In genomic region chr5:52997424-52997823, GRCh38 we compare ENCODE assay signal across 13 cellular contexts. TPM values are rescaled to one million over a fixed set of nuclear protein-coding genes. Genes with fewer than 3 reads are reported as not detected.
A peak's percentile ranks its signal among the peaks of the same experiment; 100 is the strongest.
DNase-seq lines count a peak whose midpoint lies in the region; ATAC-seq and TF ChIP-seq lines count a peak whose summit lies in the region.
"Had no signal": no experiment of that assay in that cellular context is flagged by ENCODE, and none has a peak within 500 bp of the region (broad histone marks: within the 10 kb centered on the region; RNA-seq: fewer than 3 reads in every experiment).

No MANE protein-coding gene starts in this region.

- no peak overlapping the region for H2AFZ ChIP-seq in smooth muscle cell (ENCODE audit: low read depth)

- no peaks in the 10 kb centered on the region for H3K27me3 ChIP-seq in smooth muscle cell (ENCODE audit: low read depth)
- peaks cover 0 to 8% (median 0%) of the 10 kb centered on the region in 9 donors for H3K27me3 ChIP-seq in heart left ventricle
- H3K27me3 ChIP-seq in left lung: no peaks in the 10 kb centered on the region
- H3K27me3 ChIP-seq: SJCRH30 had no signal

- H3K79me2 ChIP-seq in smooth muscle cell (ENCODE audit: low read depth): peaks cover 22% of the 10 kb centered on the region

- no peak for TF ChIP-seq POLR2A in heart left ventricle (IDR thresholded peaks at IDR 0.05)

- H3K4me3 ChIP-seq in smooth muscle cell (no peak overlapping the region), heart left ventricle (no peak overlapping the region), left lung (no peak overlapping the region)
- H3K4me3 ChIP-seq: cardiac muscle cell, lung, SJCRH30 had no signal

- DNase-seq in NCI-H1930 (lab: John Stamatoyannopoulos, UW) (peak; percentile 28 to 71), caudate nucleus (lab: John Stamatoyannopoulos, UW) (peak in 50 of 61 donors; percentile 8 to 92 (median 66)), left colon (no peak), smooth muscle cell (lab: John Stamatoyannopoulos, UW; ENCODE audit: unreplicated experiment) (no peak), NCI-H1092 treated with DMSO at 0.1 percent for 48 hours (lab: John Stamatoyannopoulos, UW) (no peak), heart left ventricle (no peak), left lung (no peak)
- DNase-seq: Kasumi-1, SJCRH30 had no signal

- TF ChIP-seq CTCF in smooth muscle cell (IDR thresholded peaks at IDR 0.05; ENCODE audit: borderline replicate concordance, insufficient read depth, poor library complexity, severe bottlenecking) (no peak), heart left ventricle (IDR thresholded peaks at IDR 0.05) (no peak), left lung (IDR thresholded peaks at IDR 0.05) (no peak)

- no peaks in the 10 kb centered on the region for H4K20me1 ChIP-seq in smooth muscle cell (ENCODE audit: low read depth)

- ATAC-seq in left colon (peak; percentile 89), heart left ventricle (no peak), GM19324 (IDR thresholded peaks at IDR 0.05; ENCODE audit: low FRiP score, unreplicated experiment) (no peak), left lung (no peak)

- 87% methylated on average over 6 of the region's 6 CpGs for WGBS in smooth muscle cell (ENCODE audit: low lambda C conversion rate)
- 77 to 80% (median 78%) methylated on average over 6 of the region's 6 CpGs for WGBS in heart left ventricle, 4 donors

- intact Hi-C loops in left colon (cut with DNase I, micrococcal nuclease): no loop called here
- intact Hi-C loops in heart left ventricle (cut with DNase I): no loop called here
- intact Hi-C loops in left lung (cut with DNase I): no loop called here

- no peak overlapping the region for H3K9ac ChIP-seq in smooth muscle cell (ENCODE audit: low read depth)

- no peak overlapping the region for H3K4me2 ChIP-seq in smooth muscle cell

- H3F3A ChIP-seq in smooth muscle cell (ENCODE audit: low read depth): no peaks in the 10 kb centered on the region

- peak overlapping the region; percentile 95 for H3K27ac ChIP-seq in caudate nucleus (ENCODE audit: low read depth, low read length)
- peak overlapping the region; percentile 43 for H3K27ac ChIP-seq in smooth muscle cell (ENCODE audit: low read depth)
- no peak overlapping the region for H3K27ac ChIP-seq in heart left ventricle
- no peak overlapping the region for H3K27ac ChIP-seq in left lung
- H3K27ac ChIP-seq: cardiac muscle cell, SJCRH30 had no signal

- H3K4me1 ChIP-seq in smooth muscle cell (ENCODE audit: low read depth) (peaks cover 4% of the 10 kb centered on the region), heart left ventricle (no peaks in the 10 kb centered on the region), left lung (no peaks in the 10 kb centered on the region)
- H3K4me1 ChIP-seq: SJCRH30 had no signal

- H3K9me3 ChIP-seq in smooth muscle cell (replicated peaks; ENCODE audit: low read depth) (no peaks in the 10 kb centered on the region), heart left ventricle (no peaks in the 10 kb centered on the region), left lung (no peaks in the 10 kb centered on the region)
- H3K9me3 ChIP-seq: Caco-2, SJCRH30 had no signal

- H3K36me3 ChIP-seq in smooth muscle cell (ENCODE audit: low read depth) (no peaks in the 10 kb centered on the region), heart left ventricle (no peaks in the 10 kb centered on the region), left lung (no peaks in the 10 kb centered on the region)
- H3K36me3 ChIP-seq: cardiac muscle cell, SJCRH30 had no signal

RNA-seq across cellular contexts. Expression of gene ITGA2, which starts 8.3 kb away (rescaled TPM):
- total RNA-seq in left colon (10 to 100 TPM; 17.6 to 19.2 TPM), smooth muscle cell (16.4 and 19.2 TPM in 2 replicates), heart left ventricle (10 to 100 TPM in 1 of 9 donors, 1 to 10 TPM in 3, under 1 TPM in 5; 0.25 to 10.7 (median 1.00) TPM), left lung (10 to 100 TPM; 32.4 to 44.4 TPM)
- polyA plus RNA-seq in smooth muscle cell (1.5 and 5.4 TPM in 2 replicates), heart left ventricle (1 to 10 TPM in 1 of 2 donors, under 1 TPM in 1; 0.23 to 1.9 TPM)

Comparison
In these comparisons a context has a peak if more than half of its experiments do, and no peak if none do; other contexts are left out.
1. DNase-seq: peak in NCI-H1930 (2 of 2) and caudate nucleus (50 of 61); none in left colon (0 of 2), smooth muscle cell (single experiment), NCI-H1092 treated with DMSO at 0.1 percent for 48 hours (single experiment), heart left ventricle (0 of 5) and left lung (0 of 2).
2. H3K27ac ChIP-seq: peak in caudate nucleus (single experiment) and smooth muscle cell (single experiment); none in heart left ventricle (0 of 12) and left lung (0 of 2).